Comparison of ENCODE assay signal across 1 cellular context in genomic region chr20:64084209-64085152, GRCh38.
TF ChIP-seq lines count a peak whose summit lies in the region.

LKAAEAR1 (minus strand) TSS chr20:64084398; CDS start chr20:64084219, 179 bp downstream.

TF ChIP-seq in K562, 482 proteins besides CTCF, POLR2A, EP300 and RAD21 (continued from another document):
- TF ChIP-seq CEBPZ (IDR thresholded peaks at IDR 0.05; ENCODE audit: borderline replicate concordance, low read depth, low read length) (no peak), KDM5B (IDR thresholded peaks at IDR 0.05; ENCODE audit: insufficient replicate concordance, low read depth, low read length) (no peak), MCM2 (IDR thresholded peaks at IDR 0.05; ENCODE audit: low read depth) (no peak), PYGO2 (tag; IDR thresholded peaks at IDR 0.05) (no peak), SNRNP70 (optimal IDR thresholded peaks at IDR 0.05; ENCODE audit: low read depth, low read length) (no peak), PCBP1 (IDR thresholded peaks at IDR 0.05; ENCODE audit: low read depth, low read length, poor library complexity, severe bottlenecking) (peak; percentile 1), ZBTB7A (IDR thresholded peaks at IDR 0.05; ENCODE audit: borderline replicate concordance, control insufficient read depth, low read depth, low read length) (peak; percentile 33; the same call in 1 of the 2 replicates), THRA (IDR thresholded peaks at IDR 0.05) (no peak), PTRF (tag; IDR thresholded peaks at IDR 0.05) (no peak), FOXP4 (CRISPR knock-in tag; IDR thresholded peaks at IDR 0.05; ENCODE audit: borderline replicate concordance) (no peak), USF2 (CRISPR knock-in tag; IDR thresholded peaks at IDR 0.05) (no peak), ESRRB (CRISPR knock-in tag; IDR thresholded peaks at IDR 0.05; ENCODE audit: borderline replicate concordance) (no peak), GTF2A2 (tag; IDR thresholded peaks at IDR 0.05) (no peak), FOXJ3 (CRISPR knock-in tag; IDR thresholded peaks at IDR 0.05) (peak; percentile 66), RFX1 (IDR thresholded peaks at IDR 0.05) (peak; percentile 72), HMGN3 (IDR thresholded peaks at IDR 0.05; ENCODE audit: borderline replicate concordance, extremely low read depth, insufficient read length, low read depth, low read length) (no peak), LCOR (CRISPR knock-in tag; IDR thresholded peaks at IDR 0.05) (no peak), HNRNPL (IDR thresholded peaks at IDR 0.05; ENCODE audit: low read depth, low read length) (no peak), ZNF695 (CRISPR knock-in tag; IDR thresholded peaks at IDR 0.05) (no peak), HDGF (IDR thresholded peaks at IDR 0.05) (no peak), CSDE1 (IDR thresholded peaks at IDR 0.05) (no peak), BMI1 (IDR thresholded peaks at IDR 0.05; ENCODE audit: low read length) (no peak), ZBTB12 (CRISPR knock-in tag; IDR thresholded peaks at IDR 0.05) (no peak), ZKSCAN8 (CRISPR knock-in tag; IDR thresholded peaks at IDR 0.05) (no peak), TRIM24 (IDR thresholded peaks at IDR 0.05) (no peak), VEZF1 (CRISPR knock-in tag; IDR thresholded peaks at IDR 0.05) (0 out of 2 replicates have a peak, but pooled peaks have one; percentile 19), E4F1 (CRISPR knock-in tag; IDR thresholded peaks at IDR 0.05; ENCODE audit: borderline replicate concordance) (no peak)
